Comparison of ENCODE assay signal across 20 cellular contexts in genomic region chrX:4944767-4945166, GRCh38.
DNase-seq lines count a peak whose midpoint lies in the region; ATAC-seq, FAIRE-seq and TF ChIP-seq lines count a peak whose summit lies in the region.
"Had no signal": no experiment of that assay in that cellular context is flagged by ENCODE, and none has a peak within 500 bp of the region (broad histone marks: within the 10 kb centered on the region; RNA-seq: fewer than 3 reads in every experiment).

No MANE protein-coding gene starts in this region.

- no peaks in the 10 kb centered on the region for H3K79me1 ChIP-seq in H1 (ENCODE audit: low read depth, low read length)

- H3K9ac ChIP-seq in H1 (replicated peaks in 1 of 4; ENCODE audit: extremely low read depth in 1 of 4, low read depth in 3 of 4, low read length in 3 of 4) (no peak overlapping the region), neural progenitor cell (no peak overlapping the region)
- H3K9ac ChIP-seq: BLaER1, KMS-11 had no signal

- no peak overlapping the region for H2BK20ac ChIP-seq in H1 (ENCODE audit: low read length)

- no peaks in the 10 kb centered on the region for H3K9me3 Mint-ChIP-seq in neural progenitor cell
- H3K9me3 Mint-ChIP-seq in activated naive CD4-positive, alpha-beta T cell treated with anti-CD3 and anti-CD28 coated beads, Interleukin-2, amount 50 U/mL, for 72 hours, result no peaks in the 10 kb centered on the region

- H3K4me1 ChIP-seq in H1 (replicated peaks in 1 of 4; ENCODE audit: control insufficient read depth in 3 of 4, insufficient read depth in 4 of 4, low read length in 3 of 4) (no peaks in the 10 kb centered on the region), neural progenitor cell (no peaks in the 10 kb centered on the region)
- H3K4me1 ChIP-seq: A549, BLaER1, SJSA1 had no signal

- TF ChIP-seq CTCF in H1 (IDR thresholded peaks at IDR 0.05; ENCODE audit: control extremely low read depth in 1 of 3, insufficient read depth in 1 of 3, low read depth in 1 of 3, low read length in 3 of 3), result no peak
- TF ChIP-seq CTCF in neural progenitor cell (IDR thresholded peaks at IDR 0.05), result no peak

- no peaks in the 10 kb centered on the region for H3K27me3 Mint-ChIP-seq in neural progenitor cell (ENCODE audit: insufficient read depth, low read depth)
- H3K27me3 Mint-ChIP-seq: CD4-positive, alpha-beta T cell had no signal

- H3K56ac ChIP-seq in H1 (replicated peaks; ENCODE audit: insufficient read length, low read depth, low read length), result no peak overlapping the region

- H3K23me2 ChIP-seq in H1 (ENCODE audit: low read depth, low read length), result no peaks in the 10 kb centered on the region

- H3F3A ChIP-seq in neural progenitor cell (ENCODE audit: low read depth), result no peaks in the 10 kb centered on the region

- H3K36me3 Mint-ChIP-seq in neural progenitor cell, result no peaks in the 10 kb centered on the region
- no peaks in the 10 kb centered on the region for H3K36me3 Mint-ChIP-seq in activated naive CD4-positive, alpha-beta T cell treated with anti-CD3 and anti-CD28 coated beads, Interleukin-2, amount 50 U/mL, for 72 hours

- H3K27ac ChIP-seq in H1 (ENCODE audit: low read depth, low read length), result no peak overlapping the region
- no peak overlapping the region for H3K27ac ChIP-seq in neural progenitor cell
- H3K27ac ChIP-seq: A549, BLaER1, KMS-11, SJSA1 had no signal

- TF ChIP-seq POLR2A in H1 (IDR thresholded peaks at IDR 0.05; ENCODE audit: control extremely low read depth in 1 of 2, low read depth in 2 of 2, low read length in 2 of 2), result no peak

- no peak overlapping the region for H3K4me2 ChIP-seq in H1 (ENCODE audit: insufficient read depth in 1 of 2, low read depth in 2 of 2, low read length in 2 of 2)
- no peak overlapping the region for H3K4me2 ChIP-seq in neural progenitor cell
- H3K4me2 ChIP-seq: A549, BLaER1, KMS-11 had no signal

- no peak overlapping the region for H2BK120ac ChIP-seq in H1 (replicated peaks; ENCODE audit: low read depth, low read length)

- 55% methylated on average over 2 of the region's 2 CpGs; no CpG with 5 or more reads in 1 of the 2 experiments for WGBS in H1 (ENCODE audit: extremely low coverage in 1 of 2, insufficient coverage in 1 of 2, insufficient read length in 1 of 2, insufficient replicate concordance in 2 of 2, low coverage in 1 of 2, low lambda C conversion rate in 2 of 2, missing lambda C conversion rate in 1 of 2), 2 experiments

- H4K8ac ChIP-seq in H1 (ENCODE audit: extremely low read depth, insufficient read depth, low read length), result no peak overlapping the region

- H3K23ac ChIP-seq in H1 (ENCODE audit: insufficient read length), result no peak overlapping the region

- DNase-seq in HT1080 (ENCODE audit: low read depth) (peak; percentile 11), OCI-M1 (lab: John Stamatoyannopoulos, UW) (peak; percentile 34), H1 (ENCODE audit: low read depth in 1 of 2, low spot score in 2 of 2) (no peak), neural progenitor cell (ENCODE audit: low spot score) (peak; percentile 23), NCI-H1417 treated with DMSO at 0.1 percent for 48 hours (lab: John Stamatoyannopoulos, UW) (no peak), hippocampal formation (lab: John Stamatoyannopoulos, UW) (no peak)
- DNase-seq in activated naive CD4-positive, alpha-beta T cell treated with anti-CD3 and anti-CD28 coated beads, Interleukin-2, amount 50 U/mL, for 72 hours (ENCODE audit: low spot score in 2 of 2), result no peak
- DNase-seq in activated effector memory CD4-positive, alpha-beta T cell treated with Interleukin-2 at 50 U/mL for 16 hours, result no peak
- DNase-seq: CD4-positive, alpha-beta T cell; COR-L47; DMS79; IMR-90; NCI-H1105 treated with DMSO at 0.1 percent for 48 hours; NCI-H187; NCI-H69 had no signal

- POLR2A ChIA-PET in H1 (lab: Charles Lee; ENCODE audit: partially characterized antibody), result no interaction called here

- no peak overlapping the region for H3K27ac Mint-ChIP-seq in neural progenitor cell
- no peak overlapping the region for H3K27ac Mint-ChIP-seq in activated naive CD4-positive, alpha-beta T cell treated with anti-CD3 and anti-CD28 coated beads, Interleukin-2, amount 50 U/mL, for 72 hours
- H3K27ac Mint-ChIP-seq: CD4-positive, alpha-beta T cell had no signal

- no peak for ATAC-seq in activated naive CD4-positive, alpha-beta T cell treated with anti-CD3 and anti-CD28 coated beads, Interleukin-2, amount 50 U/mL, for 72 hours
- ATAC-seq: A549, Right ventricle myocardium inferior had no signal

- H3K18ac ChIP-seq in H1 (ENCODE audit: extremely low read depth, low read length), result no peak overlapping the region

- no peak overlapping the region for H2BK5ac ChIP-seq in H1 (ENCODE audit: low read depth, low read length)

- H3K14ac ChIP-seq in H1 (ENCODE audit: insufficient read length), result no peak overlapping the region

- no peaks in the 10 kb centered on the region for H4K20me1 ChIP-seq in H1 (replicated peaks in 1 of 2; ENCODE audit: control insufficient read depth in 1 of 2, insufficient read depth in 2 of 2, low read length in 2 of 2)
- H4K20me1 ChIP-seq in neural progenitor cell (ENCODE audit: low read depth), result no peaks in the 10 kb centered on the region
- H4K20me1 ChIP-seq: BLaER1 had no signal

- H2AK5ac ChIP-seq in H1 (ENCODE audit: low read depth, low read length), result no peak overlapping the region

- H2AFZ ChIP-seq in H1 (ENCODE audit: low read length) (peak overlapping the region; percentile 88; the same call in 1 of the 2 replicates), neural progenitor cell (replicated peaks) (peak overlapping the region; percentile 95)

- H3K9me3 ChIP-seq in H1 (ENCODE audit: insufficient read depth in 2 of 2, low read depth in 1 of 2, low read length in 1 of 2), result no peaks in the 10 kb centered on the region
- H3K9me3 ChIP-seq in neural progenitor cell (ENCODE audit: low read depth), result no peaks in the 10 kb centered on the region
- H3K9me3 ChIP-seq: A549, BLaER1, SJSA1 had no signal

- H3K4me3 Mint-ChIP-seq in neural progenitor cell, result no peak overlapping the region
- H3K4me3 Mint-ChIP-seq: CD4-positive, alpha-beta T cell had no signal

- H3K4me3 ChIP-seq in H1 (ENCODE audit: extremely low read depth in 1 of 4, insufficient read depth in 2 of 4, low read depth in 3 of 4, low read length in 4 of 4) (no peak overlapping the region), neural progenitor cell (no peak overlapping the region)
- H3K4me3 ChIP-seq: A549, BLaER1, SJSA1 had no signal

- H3K4me1 Mint-ChIP-seq in neural progenitor cell, result no peaks in the 10 kb centered on the region

- no peak overlapping the region for H2BK12ac ChIP-seq in H1 (ENCODE audit: low read depth, low read length)

- no peak for TF ChIP-seq RAD21 in H1 (IDR thresholded peaks at IDR 0.05 in 1 of 2, conservative IDR thresholded peaks at IDR 0.05 in 1 of 2; ENCODE audit: low read depth in 2 of 2, low read length in 2 of 2)

- H3K36me3 ChIP-seq in H1 (ENCODE audit: control insufficient read depth in 2 of 4, insufficient read depth in 4 of 4, low read length in 3 of 4), result no peaks in the 10 kb centered on the region
- H3K36me3 ChIP-seq in neural progenitor cell, result no peaks in the 10 kb centered on the region
- H3K36me3 ChIP-seq: BLaER1, SJSA1 had no signal

- H3K79me2 ChIP-seq in H1 (ENCODE audit: control insufficient read depth in 1 of 2, insufficient read depth in 2 of 2, low read length in 2 of 2), result no peaks in the 10 kb centered on the region
- H3K79me2 ChIP-seq in neural progenitor cell (ENCODE audit: low read depth), result no peaks in the 10 kb centered on the region

- no peak overlapping the region for H2BK15ac ChIP-seq in H1 (ENCODE audit: low read length)

- H3K27me3 ChIP-seq in H1 (replicated peaks in 1 of 4; ENCODE audit: control insufficient read depth in 3 of 4, extremely low read depth in 1 of 4, insufficient read depth in 3 of 4, low read length in 3 of 4) (no peaks in the 10 kb centered on the region), neural progenitor cell (no peaks in the 10 kb centered on the region)
- H3K27me3 ChIP-seq: BLaER1, SJSA1 had no signal

- H4K5ac ChIP-seq in H1 (ENCODE audit: insufficient read length, low read depth, low read length), result no peak overlapping the region

- no peak for TF ChIP-seq EP300 in H1 (IDR thresholded peaks at IDR 0.05; ENCODE audit: borderline replicate concordance in 1 of 2, low read depth in 2 of 2, low read length in 2 of 2)

- CTCF ChIA-PET in H1 (lab: Charles Lee; ENCODE audit: partially characterized antibody), result no interaction called here

- no peak overlapping the region for H4K91ac ChIP-seq in H1 (replicated peaks; ENCODE audit: insufficient read length, low read length)

- FAIRE-seq in H1 (lab: Jason Lieb, UNC), result no peak
- FAIRE-seq: A549 had no signal

- no peak overlapping the region for H3K4ac ChIP-seq in H1 (replicated peaks; ENCODE audit: insufficient read length, low read depth, low read length)

TF ChIP-seq in H1, 55 proteins besides CTCF, POLR2A, EP300 and RAD21:
- no peak for TF ChIP-seq BRCA1 (IDR thresholded peaks at IDR 0.05; ENCODE audit: low read depth, low read length)
- TF ChIP-seq CTBP2 (IDR thresholded peaks at IDR 0.05; ENCODE audit: borderline replicate concordance, insufficient read depth, insufficient read length, low read length), result no peak
- peak; percentile 43; the same call in 1 of the 2 replicates for TF ChIP-seq SIX5 (IDR thresholded peaks at IDR 0.05; ENCODE audit: low read depth, low read length)
- no peak for TF ChIP-seq HDAC2 (IDR thresholded peaks at IDR 0.05; ENCODE audit: borderline replicate concordance in 1 of 2, low read depth in 2 of 2, low read length in 2 of 2)
- no peak for TF ChIP-seq EZH2 (IDR thresholded peaks at IDR 0.05; ENCODE audit: low read depth, low read length, severe bottlenecking)
- no peak for TF ChIP-seq CEBPB (IDR thresholded peaks at IDR 0.05; ENCODE audit: low read depth, low read length)
- no peak for TF ChIP-seq KDM5A (IDR thresholded peaks at IDR 0.05; ENCODE audit: low read length)
- no peak for TF ChIP-seq SIRT6 (IDR thresholded peaks at IDR 0.05; ENCODE audit: low read length)

Comparison
In these comparisons a context has a peak if more than half of its experiments do, and no peak if none do; other contexts are left out.
1. DNase-seq: peak in HT1080 (single experiment), OCI-M1 (single experiment) and neural progenitor cell (single experiment); none in H1 (0 of 2), NCI-H1417 treated with DMSO at 0.1 percent for 48 hours (single experiment), activated naive CD4-positive, alpha-beta T cell treated with anti-CD3 and anti-CD28 coated beads, Interleukin-2, amount 50 U/mL, for 72 hours (0 of 2), activated effector memory CD4-positive, alpha-beta T cell treated with Interleukin-2 at 50 U/mL for 16 hours (single experiment) and hippocampal formation (0 of 2).